ENCODE assay signal across 8 cellular contexts in the genomic region with DNA sequence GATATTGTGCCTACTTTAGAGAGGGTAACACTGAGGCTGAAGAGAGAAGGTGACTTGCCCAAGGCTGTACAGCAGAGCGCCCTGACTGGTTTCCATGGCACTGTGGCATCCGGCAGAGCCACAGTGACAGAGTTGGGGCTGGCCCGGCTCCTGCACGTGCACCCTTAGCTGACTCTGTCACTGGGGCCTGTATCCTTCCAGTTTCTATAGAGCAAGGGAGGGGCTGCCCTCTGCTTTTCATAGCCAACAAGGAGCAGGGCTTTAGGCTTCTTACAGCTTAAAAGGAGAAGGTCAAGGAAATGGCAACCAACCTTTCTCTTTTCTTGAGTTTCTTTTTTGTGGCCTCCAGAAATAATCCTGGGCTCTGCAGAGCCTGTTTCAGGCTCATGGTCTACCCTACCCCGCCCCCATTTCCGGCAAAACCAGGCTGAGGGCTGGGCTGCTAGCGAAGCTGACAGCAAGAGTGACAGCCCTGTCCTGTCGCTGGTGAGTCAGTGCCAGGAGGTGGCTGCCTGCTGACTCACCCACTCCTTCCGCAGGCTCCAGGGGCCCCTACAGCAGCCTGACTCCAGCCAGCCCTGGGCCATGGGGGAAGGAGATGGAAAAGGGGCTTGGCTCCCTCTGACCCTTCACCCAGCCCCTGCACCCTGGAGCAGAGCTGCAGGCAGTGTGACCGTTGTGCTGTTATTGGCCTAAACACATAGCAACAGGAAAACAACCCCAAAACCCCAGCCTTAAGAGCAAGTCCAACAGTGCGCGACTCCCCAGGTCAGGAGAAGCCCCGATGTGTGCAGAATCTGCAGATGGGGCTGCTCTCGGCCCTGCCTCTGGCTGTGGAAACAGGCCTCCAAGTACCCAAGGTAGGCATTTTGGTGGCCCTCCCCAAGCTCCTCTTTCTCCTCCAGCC. TPM values are rescaled to one million over a fixed set of nuclear protein-coding genes. Genes with fewer than 3 reads are reported as not detected.
DNase-seq lines count a peak whose midpoint lies in the region; ATAC-seq and TF ChIP-seq lines count a peak whose summit lies in the region.

No MANE protein-coding gene starts in this region.

- H3K27ac ChIP-seq in CD8-positive, alpha-beta memory T cell (ENCODE audit: low read depth, low read length), result peak overlapping the region; percentile 93
- H3K27ac ChIP-seq in SK-N-SH (ENCODE audit: low read depth in 2 of 2, low read length in 1 of 2), result peak overlapping the region; percentile 70 to 75
- H3K27ac ChIP-seq in vagina, result peak overlapping the region; percentile 49

- peaks cover 92% of the 10 kb centered on the region for H3K4me1 ChIP-seq in CD8-positive, alpha-beta memory T cell (ENCODE audit: insufficient read depth, low read length)
- peaks cover 34 to 61% of the 10 kb centered on the region in 2 experiments; a peak in 3 of 4 replicates for H3K4me1 ChIP-seq in SK-N-SH (ENCODE audit: control insufficient read depth in 1 of 2, insufficient read depth in 2 of 2, low read depth in 1 of 2, low read length in 1 of 2)
- peaks cover 81% of the 10 kb centered on the region for H3K4me1 ChIP-seq in vagina

- H3K27ac Mint-ChIP-seq in CD8-positive, alpha-beta memory T cell, result peak overlapping the region; percentile 97 to 100 (median 100)

- DNase-seq in CD8-positive, alpha-beta memory T cell, result peak; percentile 91 to 98 (median 92)
- DNase-seq in SK-N-SH (peak; percentile 77), cardiac septum (ENCODE audit: low spot score) (peak; percentile 98), putamen (ENCODE audit: low spot score) (peak; percentile 87), vagina (ENCODE audit: extremely low spot score in 2 of 2) (no peak)
- peak; percentile 96 for DNase-seq in activated naive CD4-positive, alpha-beta T cell treated with anti-CD3 and anti-CD28 coated beads, Interleukin-2, amount 50 U/mL, for 16 hours

- H3K9me3 ChIP-seq in CD8-positive, alpha-beta memory T cell (ENCODE audit: low read length), result no peaks in the 10 kb centered on the region
- H3K9me3 ChIP-seq in SK-N-SH, result no peaks in the 10 kb centered on the region
- H3K9me3 ChIP-seq in vagina, result no peaks in the 10 kb centered on the region

- H3K9me2 ChIP-seq in SK-N-SH, result no peaks in the 10 kb centered on the region

- H3K79me2 ChIP-seq in SK-N-SH (ENCODE audit: insufficient read depth), result peaks cover 26% of the 10 kb centered on the region

- no peaks in the 10 kb centered on the region for H3K9me3 Mint-ChIP-seq in CD8-positive, alpha-beta memory T cell

- H3K36me3 Mint-ChIP-seq in CD8-positive, alpha-beta memory T cell, result peaks cover 0 to 4% (median 0%) of the 10 kb centered on the region in 3 donors

- H2AFZ ChIP-seq in SK-N-SH (ENCODE audit: low read depth), result no peak overlapping the region

- H4K20me1 ChIP-seq in SK-N-SH (ENCODE audit: insufficient read depth), result no peaks in the 10 kb centered on the region

- H3K36me3 ChIP-seq in CD8-positive, alpha-beta memory T cell (ENCODE audit: insufficient read depth, low read length), result no peaks in the 10 kb centered on the region
- peaks cover 0 to 8% of the 10 kb centered on the region in 2 experiments for H3K36me3 ChIP-seq in SK-N-SH (replicated peaks in 1 of 2; ENCODE audit: control insufficient read depth in 1 of 2, insufficient read depth in 2 of 2, low read length in 1 of 2)
- no peaks in the 10 kb centered on the region for H3K36me3 ChIP-seq in vagina

- peak overlapping the region; percentile 57 for H3K4me3 ChIP-seq in CD8-positive, alpha-beta memory T cell (ENCODE audit: low read length)
- H3K4me3 ChIP-seq in SK-N-SH (ENCODE audit: low read depth in 2 of 2, low read length in 1 of 2) (no peak overlapping the region), vagina (no peak overlapping the region)

- CTCF ChIA-PET in CD8-positive, alpha-beta memory T cell (lab: Charles Lee), result interaction anchor here (0.8 to 8.5 kb wide), 10 partner anchors 20 to 535 kb away, joined by 3 to 73 read pairs (median 4); a partner anchor contains a TSS
- CTCF ChIA-PET in SK-N-SH (lab: Yijun Ruan, JAX), result interaction anchor here (1.0 to 2.0 kb wide), 3 partner anchors 15 to 171 kb away, joined by 3 to 8 read pairs (median 4); no protein-coding TSS in a partner anchor

- WGBS in SK-N-SH (ENCODE audit: low lambda C conversion rate), result 32% methylated on average over 12 of the region's 14 CpGs

- H3K4me2 ChIP-seq in SK-N-SH, result peak overlapping the region; percentile 62

- ATAC-seq in GM19455 (IDR thresholded peaks at IDR 0.05; ENCODE audit: unreplicated experiment) (peak; percentile 86), HG03558 (IDR thresholded peaks at IDR 0.05; ENCODE audit: extremely low read depth, unreplicated experiment) (peak; percentile 68)

- H3K9ac ChIP-seq in SK-N-SH, result peak overlapping the region; percentile 44; the same call in 1 of the 2 replicates

- peaks cover 0 to 3% of the 10 kb centered on the region in 2 donors for H3K27me3 Mint-ChIP-seq in CD8-positive, alpha-beta memory T cell

- no peak for TF ChIP-seq CTCF in SK-N-SH (IDR thresholded peaks at IDR 0.05)
- no peak for TF ChIP-seq CTCF in vagina (IDR thresholded peaks at IDR 0.05)

- peaks cover 13% of the 10 kb centered on the region for H3F3A ChIP-seq in SK-N-SH (replicated peaks; ENCODE audit: insufficient read depth)

- peak in 1 of 2 experiments; percentile 70; a peak in 1 of 4 replicates for TF ChIP-seq EP300 in SK-N-SH (IDR thresholded peaks at IDR 0.05; ENCODE audit: borderline replicate concordance in 1 of 2, low read depth in 1 of 2, low read length in 1 of 2)

- H3K4me1 Mint-ChIP-seq in CD8-positive, alpha-beta memory T cell, result peaks cover 86 to 98% (median 91%) of the 10 kb centered on the region in 3 donors

- TF ChIP-seq RAD21 in SK-N-SH (IDR thresholded peaks at IDR 0.05; ENCODE audit: low read length), result no peak

- peak overlapping the region; percentile 68 to 91 (median 83) for H3K4me3 Mint-ChIP-seq in CD8-positive, alpha-beta memory T cell

- POLR2A ChIA-PET in CD8-positive, alpha-beta memory T cell (lab: Charles Lee), result interaction anchor here (0.9 to 6.2 kb wide), 7 partner anchors 10 to 1590 kb away, joined by 3 to 66 read pairs (median 4); a partner anchor contains a TSS
- POLR2A ChIA-PET in SK-N-SH (lab: Yijun Ruan, JAX), result no interaction called here

- no peaks in the 10 kb centered on the region for H3K27me3 ChIP-seq in CD8-positive, alpha-beta memory T cell (ENCODE audit: insufficient read depth, low read length, poor library complexity, severe bottlenecking)
- H3K27me3 ChIP-seq in SK-N-SH (ENCODE audit: insufficient read depth), result no peaks in the 10 kb centered on the region
- no peaks in the 10 kb centered on the region for H3K27me3 ChIP-seq in vagina

- intact Hi-C loops in cardiac septum (cut with DNase I) (loop anchor here (2.0 kb wide), 2 partner anchors 21 to 29 kb away; a partner anchor contains a TSS), vagina (cut with DNase I) (no loop called here)

- no peak for TF ChIP-seq POLR2A in vagina (IDR thresholded peaks at IDR 0.05)

TF ChIP-seq in SK-N-SH, 30 proteins besides CTCF, POLR2A, EP300 and RAD21 (continues in another document):
- TF ChIP-seq POLR2AphosphoS5 (IDR thresholded peaks at IDR 0.05; ENCODE audit: low read depth, low read length) (peak; percentile 18; the same call in 1 of the 2 replicates), NRF1 (IDR thresholded peaks at IDR 0.05; ENCODE audit: low read depth, low read length) (no peak), GATA2 (CRISPR knock-in tag; IDR thresholded peaks at IDR 0.05) (no peak), ELF1 (IDR thresholded peaks at IDR 0.05) (peak; percentile 18; the same call in 1 of the 2 replicates), MEF2A (IDR thresholded peaks at IDR 0.05; ENCODE audit: borderline replicate concordance, low read depth) (no peak), GABPA (IDR thresholded peaks at IDR 0.05; ENCODE audit: low read depth) (no peak; the same call in 1 of the 2 replicates), CHD2 (IDR thresholded peaks at IDR 0.05; ENCODE audit: low read length, partially characterized antibody) (peak; percentile 28), RXRA (IDR thresholded peaks at IDR 0.05; ENCODE audit: borderline replicate concordance, low read depth) (peak; percentile 60; the same call in 1 of the 2 replicates), RFX5 (IDR thresholded peaks at IDR 0.05; ENCODE audit: low read length) (no peak), MXI1 (IDR thresholded peaks at IDR 0.05; ENCODE audit: low read depth, low read length) (peak; percentile 53; the same call in 1 of the 2 replicates), TEAD4 (IDR thresholded peaks at IDR 0.05; ENCODE audit: borderline replicate concordance, insufficient read depth) (0 out of 2 replicates have a peak, but pooled peaks have one; percentile 20), FOXM1 (IDR thresholded peaks at IDR 0.05; ENCODE audit: low read depth) (no peak)
- TF ChIP-seq, protein P1, sequence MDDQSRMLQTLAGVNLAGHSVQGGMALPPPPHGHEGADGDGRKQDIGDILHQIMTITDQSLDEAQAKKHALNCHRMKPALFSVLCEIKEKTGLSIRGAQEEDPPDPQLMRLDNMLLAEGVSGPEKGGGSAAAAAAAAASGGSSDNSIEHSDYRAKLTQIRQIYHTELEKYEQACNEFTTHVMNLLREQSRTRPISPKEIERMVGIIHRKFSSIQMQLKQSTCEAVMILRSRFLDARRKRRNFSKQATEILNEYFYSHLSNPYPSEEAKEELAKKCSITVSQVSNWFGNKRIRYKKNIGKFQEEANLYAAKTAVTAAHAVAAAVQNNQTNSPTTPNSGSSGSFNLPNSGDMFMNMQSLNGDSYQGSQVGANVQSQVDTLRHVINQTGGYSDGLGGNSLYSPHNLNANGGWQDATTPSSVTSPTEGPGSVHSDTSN (IDR thresholded peaks at IDR 0.05), result peak; percentile 98
- TF ChIP-seq, protein P2, sequence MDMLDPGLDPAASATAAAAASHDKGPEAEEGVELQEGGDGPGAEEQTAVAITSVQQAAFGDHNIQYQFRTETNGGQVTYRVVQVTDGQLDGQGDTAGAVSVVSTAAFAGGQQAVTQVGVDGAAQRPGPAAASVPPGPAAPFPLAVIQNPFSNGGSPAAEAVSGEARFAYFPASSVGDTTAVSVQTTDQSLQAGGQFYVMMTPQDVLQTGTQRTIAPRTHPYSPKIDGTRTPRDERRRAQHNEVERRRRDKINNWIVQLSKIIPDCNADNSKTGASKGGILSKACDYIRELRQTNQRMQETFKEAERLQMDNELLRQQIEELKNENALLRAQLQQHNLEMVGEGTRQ (IDR thresholded peaks at IDR 0.05; ENCODE audit: borderline replicate concordance, low read depth, low read length), result no peak
- TF ChIP-seq, protein P3, sequence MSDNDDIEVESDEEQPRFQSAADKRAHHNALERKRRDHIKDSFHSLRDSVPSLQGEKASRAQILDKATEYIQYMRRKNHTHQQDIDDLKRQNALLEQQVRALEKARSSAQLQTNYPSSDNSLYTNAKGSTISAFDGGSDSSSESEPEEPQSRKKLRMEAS (IDR thresholded peaks at IDR 0.05; ENCODE audit: low read depth), result peak; percentile 30; the same call in 1 of the 2 replicates

RNA-seq across cellular contexts. Expression of a gene that starts 29.8 kb away (rescaled TPM):
- 10 to 100 TPM; 44.5 to 44.6 TPM for total RNA-seq in CD8-positive, alpha-beta memory T cell
- polyA plus RNA-seq in CD8-positive, alpha-beta memory T cell, result 6.6 TPM
- 19.1 and 22.0 TPM in 2 replicates for polyA plus RNA-seq in SK-N-SH (2012; rRNA removed)
- polyA plus RNA-seq in SK-N-SH (2012; cell fraction: cytosol; rRNA removed), result 13.1 and 16.4 TPM in 2 replicates
- polyA plus RNA-seq in SK-N-SH (2012; cell fraction: nucleus; rRNA removed), result 30.9 and 43.9 TPM in 2 replicates
- total RNA-seq in cardiac septum, result 129 TPM
- 30.7 TPM for total RNA-seq in vagina

Comparison
In these comparisons a context has a peak if more than half of its experiments do, and no peak if none do; other contexts are left out.
1. DNase-seq: peak in CD8-positive, alpha-beta memory T cell (5 of 5), SK-N-SH (single experiment), activated naive CD4-positive, alpha-beta T cell treated with anti-CD3 and anti-CD28 coated beads, Interleukin-2, amount 50 U/mL, for 16 hours (single experiment), cardiac septum (single experiment) and putamen (single experiment); none in vagina (0 of 2).
2. Peak in every context shown above with its lines, with median percentiles within 50 percentile points of each other: H3K27ac ChIP-seq.